1 cellular context compared by ENCODE assay signal in the genomic region with DNA sequence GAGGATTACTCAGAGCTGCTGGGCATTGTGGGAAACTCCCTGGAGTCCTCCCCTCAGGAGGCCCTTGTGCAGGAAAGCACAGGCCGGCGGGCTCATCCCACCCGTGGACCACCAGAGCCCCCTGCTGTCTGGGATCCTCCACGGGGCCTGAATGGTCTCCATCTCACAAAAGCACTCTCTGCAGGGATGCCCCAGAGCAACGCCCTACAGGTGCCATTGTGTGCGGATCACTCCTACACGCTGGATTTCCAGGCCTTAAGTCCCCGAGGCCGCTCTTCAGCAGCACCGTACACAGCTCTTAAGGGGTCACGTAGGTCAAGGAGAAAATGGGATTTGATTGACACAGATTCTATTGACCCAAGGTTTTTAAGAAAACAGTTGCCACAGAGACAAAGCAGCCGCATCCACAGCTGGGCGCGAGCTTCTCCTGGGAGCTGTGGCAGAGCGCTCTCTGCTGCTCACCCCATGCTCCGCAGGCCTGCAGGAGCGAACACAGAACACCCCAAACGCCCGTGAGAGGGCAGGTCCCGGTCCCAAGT.
TF ChIP-seq lines count a peak whose summit lies in the region.

No MANE protein-coding gene starts in this region.

TF ChIP-seq in K562, 482 proteins besides CTCF, POLR2A, EP300 and RAD21 (continued from another document):
- TF ChIP-seq PREB (CRISPR knock-in tag; IDR thresholded peaks at IDR 0.05) (no peak), ESRRA (IDR thresholded peaks at IDR 0.05; ENCODE audit: borderline replicate concordance, low read depth) (no peak), TFAP4 (CRISPR knock-in tag; IDR thresholded peaks at IDR 0.05; ENCODE audit: borderline replicate concordance) (peak; percentile 63; the same call in 1 of the 2 replicates), ZNF217 (CRISPR knock-in tag; IDR thresholded peaks at IDR 0.05) (no peak)
